In the genomic region with DNA sequence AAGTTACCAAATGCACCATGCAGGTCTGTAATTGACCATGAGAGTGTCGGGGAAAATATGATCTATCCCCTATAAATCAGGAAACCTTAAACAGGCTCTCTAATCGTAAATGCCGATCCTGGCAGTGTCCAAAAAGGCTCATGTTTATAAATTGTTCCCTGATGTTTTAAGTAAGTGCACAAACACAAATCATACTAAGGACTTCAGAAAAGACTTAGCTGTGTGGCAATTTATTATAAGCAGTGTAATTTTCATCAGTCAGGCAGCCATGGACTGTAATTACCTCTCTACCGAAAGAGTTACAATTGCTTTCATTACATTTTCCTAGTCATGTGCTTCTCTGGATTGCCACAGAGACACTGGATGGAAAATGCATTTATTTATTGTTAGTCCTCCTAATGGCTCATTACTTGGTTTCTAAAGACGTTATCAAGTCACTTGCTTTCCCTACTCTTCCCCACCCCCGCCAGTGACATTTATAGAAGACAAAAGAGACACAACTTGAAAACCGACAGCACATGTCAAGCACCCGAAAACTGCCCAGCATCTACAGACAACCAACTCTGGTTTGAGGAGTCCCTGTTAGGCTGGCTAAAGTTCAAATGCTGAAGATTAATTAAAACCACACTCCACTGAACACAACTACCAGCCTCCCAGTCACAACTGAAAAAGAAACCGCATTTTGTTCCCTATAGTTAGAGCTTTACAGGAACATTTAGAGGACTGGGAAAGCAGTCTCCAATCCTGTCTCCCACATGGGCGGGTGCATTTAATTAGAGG, we compare ENCODE assay signal across 19 cellular contexts.
A peak's percentile ranks its signal among the peaks of the same experiment; 100 is the strongest.
DNase-seq lines count a peak whose midpoint lies in the region; TF ChIP-seq lines count a peak whose summit lies in the region.
"Had no signal": no experiment of that assay in that cellular context is flagged by ENCODE, and none has a peak within 500 bp of the region (broad histone marks: within the 10 kb centered on the region; RNA-seq: fewer than 3 reads in every experiment).

No MANE protein-coding gene starts in this region.

- intact Hi-C loops in sigmoid colon (cut with DNase I), result no loop called here

- H3K4me1 ChIP-seq in sigmoid colon, result peaks cover 0 to 8% (median 4%) of the 10 kb centered on the region in 4 donors
- H3K4me1 ChIP-seq: Peyer's patch, SJCRH30, spleen had no signal

- H3K4me3 ChIP-seq in BJ (ENCODE audit: low read depth, low read length) (peak overlapping the region; percentile 15), choroid plexus epithelial cell (ENCODE audit: low read depth, low read length) (peak overlapping the region; percentile 17), neural cell (ENCODE audit: low read length) (peak overlapping the region; percentile 36), sigmoid colon (no peak overlapping the region)
- H3K4me3 ChIP-seq: Peyer's patch, SJCRH30, spleen had no signal

- POLR2A ChIA-PET in BJ (lab: Charles Lee), result no interaction called here
- POLR2A ChIA-PET in HEK293T (lab: Yijun Ruan, JAX), result no interaction called here

- no peak for TF ChIP-seq CTCF in BJ (IDR thresholded peaks at IDR 0.05; ENCODE audit: insufficient read depth, low read depth, low read length)
- TF ChIP-seq CTCF in choroid plexus epithelial cell (conservative IDR thresholded peaks at IDR 0.05; ENCODE audit: low read depth, low read length), result no peak
- no peak for TF ChIP-seq CTCF in neural cell (IDR thresholded peaks at IDR 0.05; ENCODE audit: poor library complexity, severe bottlenecking)
- TF ChIP-seq CTCF in sigmoid colon (IDR thresholded peaks at IDR 0.05), result no peak
- no peak for TF ChIP-seq CTCF in GM10266 (IDR thresholded peaks at IDR 0.05; ENCODE audit: control insufficient read depth, insufficient read depth, low read depth, missing control alignments)

- CTCF ChIA-PET in BJ (lab: Yijun Ruan, JAX) (interaction anchor here (1.2 kb wide), 1 partner anchor 9 kb away, joined by 3 read pairs; no protein-coding TSS in a partner anchor), HEK293T (lab: Yijun Ruan, JAX) (no interaction called here)

- no peaks in the 10 kb centered on the region for H4K20me1 ChIP-seq in neural cell (ENCODE audit: insufficient read depth)

- no peaks in the 10 kb centered on the region for H3K79me2 ChIP-seq in neural cell (replicated peaks; ENCODE audit: insufficient read depth, low read length)

- no peak for TF ChIP-seq POLR2A in sigmoid colon (IDR thresholded peaks at IDR 0.05)

- H3K27me3 ChIP-seq in BJ (ENCODE audit: control insufficient read depth, insufficient read depth, low read length) (no peaks in the 10 kb centered on the region), neural cell (ENCODE audit: insufficient read depth, low read depth, low read length) (no peaks in the 10 kb centered on the region), sigmoid colon (no peaks in the 10 kb centered on the region)
- H3K27me3 ChIP-seq: dorsolateral prefrontal cortex, Peyer's patch, SJCRH30, spleen had no signal

- H3K27ac ChIP-seq in neural cell (ENCODE audit: low read length) (peak overlapping the region; percentile 33), sigmoid colon (no peak overlapping the region)
- H3K27ac ChIP-seq: dorsolateral prefrontal cortex, Peyer's patch, SJCRH30 had no signal

- 71 to 83% methylated on average over 10 of the region's 10 CpGs for WGBS in sigmoid colon, 2 donors

- H2AFZ ChIP-seq in neural cell (ENCODE audit: low read depth, low read length), result no peak overlapping the region

- no peaks in the 10 kb centered on the region for H3K36me3 ChIP-seq in BJ (ENCODE audit: control insufficient read depth, insufficient read depth, low read length)
- H3K36me3 ChIP-seq in neural cell (ENCODE audit: insufficient read depth, low read length), result no peaks in the 10 kb centered on the region
- no peaks in the 10 kb centered on the region for H3K36me3 ChIP-seq in sigmoid colon
- H3K36me3 ChIP-seq: Peyer's patch, SJCRH30, spleen had no signal

- DNase-seq in BJ (ENCODE audit: low read depth), result peak; percentile 14
- no peak for DNase-seq in HEK293T (ENCODE audit: extremely low spot score)
- peak; percentile 21 for DNase-seq in choroid plexus epithelial cell (ENCODE audit: low read depth)
- DNase-seq in SKM-1 treated with dmso at 0.1 percent for 144 hours (lab: John Stamatoyannopoulos, UW; ENCODE audit: unreplicated experiment), result no peak
- DNase-seq in sigmoid colon, result no peak
- DNase-seq in GM10266 (ENCODE audit: extremely low spot score), result no peak
- DNase-seq: activated CD4-positive, alpha-beta T cell treated with anti-CD3 and anti-CD28 coated beads for 48 hours; activated naive CD4-positive, alpha-beta T cell treated with anti-CD3 and anti-CD28 coated beads, Interleukin-2, amount 10 ng/mL, durations not matched to agents 7 days and 5 days; aorta; dorsolateral prefrontal cortex; NCI-H1694; NCI-H446; NK-92 treated with Interleukin-12 subunit alpha and Interleukin-12 subunit beta, amount 100 ng/mL, for 24 hours; Peyer's patch; SJCRH30; spleen; stimulated activated CD4-positive, alpha-beta T cell treated with anti-CD3 and anti-CD28 coated beads, Interleukin-4, amount 100 ng/mL, for 4 hours; stimulated activated naive CD8-positive, alpha-beta T cell treated with anti-CD3 and anti-CD28 coated beads, Interleukin-15, Interleukin-2, amounts not matched to agents 100 U/mL and 50 U/mL, for 24 hours had no signal

- no peaks in the 10 kb centered on the region for H3K9me2 ChIP-seq in neural cell (ENCODE audit: insufficient read depth, low read length)

- TF ChIP-seq RAD21 in neural cell (conservative IDR thresholded peaks at IDR 0.05), result no peak

- no peak overlapping the region for H3K9ac ChIP-seq in neural cell (ENCODE audit: low read length)

- peaks cover 7% of the 10 kb centered on the region for H3F3A ChIP-seq in neural cell (ENCODE audit: insufficient read depth, low read length, poor library complexity, severe bottlenecking)

- TF ChIP-seq EP300 in neural cell (conservative IDR thresholded peaks at IDR 0.05; ENCODE audit: poor library complexity, severe bottlenecking) (no peak), sigmoid colon (IDR thresholded peaks at IDR 0.05) (no peak)

- H3K9me3 ChIP-seq in neural cell (ENCODE audit: low read length) (no peaks in the 10 kb centered on the region), sigmoid colon (no peaks in the 10 kb centered on the region)
- H3K9me3 ChIP-seq: Peyer's patch, spleen had no signal

- H3K4me2 ChIP-seq in neural cell (ENCODE audit: low read length), result no peak overlapping the region

TF ChIP-seq in HEK293T, 16 proteins besides CTCF, POLR2A, EP300 and RAD21:
- TF ChIP-seq PKNOX1 (IDR thresholded peaks at IDR 0.05) (peak; percentile 90), L3MBTL2 (conservative IDR thresholded peaks at IDR 0.05) (0 out of 2 replicates have a peak, but pooled peaks have one; percentile 10), ZNF384 (IDR thresholded peaks at IDR 0.05) (peak; percentile 64; the same call in 1 of the 2 replicates), SP1 (IDR thresholded peaks at IDR 0.05) (no peak), CTBP1 (IDR thresholded peaks at IDR 0.05; ENCODE audit: borderline replicate concordance) (peak; percentile 70; the same call in 1 of the 2 replicates)

TF ChIP-seq in neural cell, 6 proteins besides CTCF, POLR2A, EP300 and RAD21:
- TF ChIP-seq POLR2AphosphoS5 (IDR thresholded peaks at IDR 0.05) (peak; percentile 9), MXI1 (conservative IDR thresholded peaks at IDR 0.05; ENCODE audit: poor library complexity, severe bottlenecking) (no peak), TAF1 (IDR thresholded peaks at IDR 0.05; ENCODE audit: low read depth) (no peak)

Comparison
In these comparisons a context has a peak if more than half of its experiments do, and no peak if none do; other contexts are left out.
1. DNase-seq: peak in BJ (single experiment) and choroid plexus epithelial cell (single experiment); none in HEK293T (single experiment), SKM-1 treated with dmso at 0.1 percent for 144 hours (single experiment), sigmoid colon (single experiment) and GM10266 (single experiment).
2. H3K4me3 ChIP-seq: peak in BJ (single experiment), choroid plexus epithelial cell (single experiment) and neural cell (single experiment); none in sigmoid colon (0 of 4).